2 cellular contexts compared by ENCODE assay signal in the genomic region with DNA sequence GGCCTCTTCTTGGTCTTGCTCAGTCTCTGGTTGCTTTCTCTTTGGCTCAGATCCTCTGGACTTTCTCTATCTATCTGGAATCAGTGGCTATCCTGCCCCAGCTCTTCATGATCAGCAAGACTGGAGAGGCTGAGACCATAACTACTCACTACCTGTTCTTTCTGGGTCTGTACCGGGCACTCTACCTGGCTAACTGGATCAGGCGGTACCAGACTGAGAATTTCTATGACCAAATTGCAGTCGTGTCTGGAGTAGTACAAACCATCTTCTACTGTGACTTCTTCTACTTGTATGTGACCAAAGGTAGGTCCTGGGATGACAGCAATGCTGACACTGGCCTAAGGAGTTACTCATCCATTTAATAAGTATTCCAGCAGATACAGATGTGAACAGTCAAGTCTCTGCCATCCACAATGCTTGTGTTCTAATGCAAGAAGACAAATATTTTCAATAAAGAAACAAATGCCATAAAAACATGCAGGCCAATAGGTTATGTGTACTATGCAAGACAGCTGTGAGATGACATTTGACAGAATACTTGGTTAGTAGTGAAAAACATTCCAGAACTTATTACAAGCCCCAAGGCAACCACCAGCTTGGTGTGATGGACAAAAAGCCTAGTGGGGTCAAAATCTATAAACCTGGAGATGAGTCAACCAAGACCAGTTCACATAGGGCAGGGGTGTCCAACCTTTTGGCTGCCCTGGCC.
TF ChIP-seq lines count a peak whose summit lies in the region.

No MANE protein-coding gene starts in this region.

TF ChIP-seq in K562, 482 proteins besides CTCF, POLR2A, EP300 and RAD21:
- TF ChIP-seq POLR2G (IDR thresholded peaks at IDR 0.05; ENCODE audit: low read depth, low read length): 0 out of 2 replicates have a peak, but pooled peaks have one; percentile 36
- TF ChIP-seq RBBP5 (IDR thresholded peaks at IDR 0.05; ENCODE audit: borderline replicate concordance, insufficient read depth, low read length, poor library complexity, severe bottlenecking): no peak
- TF ChIP-seq CBX5 (IDR thresholded peaks at IDR 0.05; ENCODE audit: borderline replicate concordance, low read depth): no peak

TF ChIP-seq in HEK293T, 16 proteins besides CTCF, POLR2A, EP300 and RAD21:
- TF ChIP-seq L3MBTL2 (conservative IDR thresholded peaks at IDR 0.05) (no peak), ELF4 (IDR thresholded peaks at IDR 0.05) (no peak), HDGF (IDR thresholded peaks at IDR 0.05; ENCODE audit: borderline replicate concordance) (no peak), FOXM1 (IDR thresholded peaks at IDR 0.05; ENCODE audit: borderline replicate concordance) (no peak), SP1 (IDR thresholded peaks at IDR 0.05) (no peak), NFRKB (IDR thresholded peaks at IDR 0.05) (no peak), FOXA1 (IDR thresholded peaks at IDR 0.05) (no peak), ARNT (IDR thresholded peaks at IDR 0.05) (no peak), CTBP1 (IDR thresholded peaks at IDR 0.05; ENCODE audit: borderline replicate concordance) (no peak), LEF1 (IDR thresholded peaks at IDR 0.05; ENCODE audit: borderline replicate concordance) (no peak), FOXK2 (IDR thresholded peaks at IDR 0.05) (no peak), SUZ12 (IDR thresholded peaks at IDR 0.05) (no peak), ZNF384 (IDR thresholded peaks at IDR 0.05) (no peak), TARDBP (IDR thresholded peaks at IDR 0.05) (no peak), BHLHE40 (IDR thresholded peaks at IDR 0.05; ENCODE audit: borderline replicate concordance) (no peak)
- TF ChIP-seq, protein P1, sequence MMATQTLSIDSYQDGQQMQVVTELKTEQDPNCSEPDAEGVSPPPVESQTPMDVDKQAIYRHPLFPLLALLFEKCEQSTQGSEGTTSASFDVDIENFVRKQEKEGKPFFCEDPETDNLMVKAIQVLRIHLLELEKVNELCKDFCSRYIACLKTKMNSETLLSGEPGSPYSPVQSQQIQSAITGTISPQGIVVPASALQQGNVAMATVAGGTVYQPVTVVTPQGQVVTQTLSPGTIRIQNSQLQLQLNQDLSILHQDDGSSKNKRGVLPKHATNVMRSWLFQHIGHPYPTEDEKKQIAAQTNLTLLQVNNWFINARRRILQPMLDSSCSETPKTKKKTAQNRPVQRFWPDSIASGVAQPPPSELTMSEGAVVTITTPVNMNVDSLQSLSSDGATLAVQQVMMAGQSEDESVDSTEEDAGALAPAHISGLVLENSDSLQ (IDR thresholded peaks at IDR 0.05): no peak
